1 cellular context compared by ENCODE assay signal in genomic region chr18:49628993-49629795, GRCh38.
TF ChIP-seq lines count a peak whose summit lies in the region.

No MANE protein-coding gene starts in this region.

TF ChIP-seq in H1, 55 proteins besides CTCF, POLR2A, EP300 and RAD21 (continued from another document):
- TF ChIP-seq HDAC6 (IDR thresholded peaks at IDR 0.05; ENCODE audit: low read depth, low read length) = no peak
- TF ChIP-seq FOSL1 (IDR thresholded peaks at IDR 0.05; ENCODE audit: insufficient read depth, low read depth, low read length) = no peak
- TF ChIP-seq SP2 (IDR thresholded peaks at IDR 0.05; ENCODE audit: low read length) = no peak
- no peak for TF ChIP-seq POU5F1 (IDR thresholded peaks at IDR 0.05; ENCODE audit: low read depth, low read length)
- no peak for TF ChIP-seq CHD7 (IDR thresholded peaks at IDR 0.05; ENCODE audit: insufficient replicate concordance, low read length)
- TF ChIP-seq YY1 (IDR thresholded peaks at IDR 0.05; ENCODE audit: low read depth, low read length) = no peak
TF ChIP-seq in H1: peak in this region for 0.
